ENCODE assay signal across 8 cellular contexts in the genomic region with DNA sequence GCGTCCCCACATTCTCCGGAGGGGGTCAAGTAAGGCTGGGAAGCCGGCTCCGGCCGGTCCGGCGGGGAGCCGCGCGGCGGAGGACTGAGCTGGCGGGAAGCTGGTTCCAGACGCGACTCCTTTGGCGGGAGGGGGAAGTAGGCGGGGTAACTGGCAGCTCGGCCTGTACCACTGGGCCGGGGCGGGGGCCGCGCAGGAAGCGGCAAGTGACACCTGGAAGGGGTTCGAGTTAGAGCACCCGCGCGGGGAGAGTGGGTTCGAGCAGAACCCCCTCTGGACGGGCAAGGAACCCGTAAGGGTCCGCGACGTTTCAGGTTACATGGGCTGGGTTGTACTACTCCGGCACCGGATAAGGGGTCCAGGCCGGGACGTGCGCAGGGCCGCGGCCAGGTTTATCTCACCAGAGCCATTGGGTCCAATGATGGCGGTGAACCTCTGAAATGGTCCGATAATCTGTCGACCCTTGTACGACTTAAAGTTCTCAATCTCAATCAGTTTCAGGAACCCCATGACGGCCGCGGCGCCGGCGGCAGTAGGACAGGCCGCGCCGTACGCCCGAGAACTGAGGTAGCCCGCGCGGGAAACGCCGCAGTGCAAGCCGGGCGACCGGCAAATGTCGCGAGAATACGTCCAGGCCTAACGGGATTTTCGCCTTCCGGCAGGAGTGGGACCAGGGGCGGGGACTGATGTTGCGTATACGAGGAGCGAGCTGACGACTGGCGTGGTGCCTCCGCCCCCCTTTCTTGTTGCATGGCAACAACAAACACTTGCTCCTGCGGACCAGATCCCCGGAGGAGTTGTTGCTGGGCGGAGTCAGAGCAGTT. TPM values are rescaled to one million over a fixed set of nuclear protein-coding genes. Genes with fewer than 3 reads are reported as not detected.
DNase-seq lines count a peak whose midpoint lies in the region; ATAC-seq and TF ChIP-seq lines count a peak whose summit lies in the region.

A gene (plus strand): TSS at position 783 of the 824 bp plus-strand sequence. CDS start 3,404 bp downstream, outside the sequence.
A gene (minus strand): TSS at position 564 of the 824 bp plus-strand sequence. CDS start 54 bp downstream, at position 510.

- H3K27ac Mint-ChIP-seq in IgD-negative memory B cell: peak within 1 kb of the TSS; percentile 92 to 99 (median 97)

- no peaks in the 10 kb centered on the region for H3K9me3 Mint-ChIP-seq in IgD-negative memory B cell

- TF ChIP-seq CTCF in epithelial cell of esophagus (IDR thresholded peaks at IDR 0.05; ENCODE audit: insufficient read depth, low read depth, low read length, missing control alignments): no peak

- no peaks in the 10 kb centered on the region for H3K36me3 Mint-ChIP-seq in IgD-negative memory B cell

- H3K27me3 Mint-ChIP-seq in IgD-negative memory B cell: peaks cover 4% of the 10 kb centered on the region

- H3K4me1 Mint-ChIP-seq in IgD-negative memory B cell: peaks cover 22 to 28% (median 24%) of the 10 kb centered on the region in 3 donors

- DNase-seq in DMS153 (lab: John Stamatoyannopoulos, UW) (peak; percentile 91), OCI-M1 (lab: John Stamatoyannopoulos, UW) (peak; percentile 98), activated T-cell treated with anti-CD3 and anti-CD28 coated beads for 48 hours (ENCODE audit: low read depth) (peak; percentile 90), epithelial cell of esophagus (ENCODE audit: low read depth) (peak; percentile 97), middle frontal gyrus (ENCODE audit: extremely low spot score, low spot score) (peak; percentile 83)
- peak; percentile 87 to 92 for DNase-seq in stimulated activated CD8-positive, alpha-beta memory T cell treated with anti-CD3 and anti-CD28 coated beads, Interleukin-2, amount 100 ng/mL, for 1 hour (ENCODE audit: low read depth in 2 of 2)

- peak; percentile 93 for ATAC-seq in GM21576 (IDR thresholded peaks at IDR 0.05; ENCODE audit: unreplicated experiment)

- H3K4me3 ChIP-seq in epithelial cell of esophagus (ENCODE audit: low read length): peak within 1 kb of the TSS; percentile 70

- peak within 1 kb of the TSS; percentile 93 to 100 (median 97) for H3K4me3 Mint-ChIP-seq in IgD-negative memory B cell

RNA-seq across cellular contexts. Expression of the first gene that starts in this region (rescaled TPM):
- 0.78 TPM for polyA plus RNA-seq in IgD-negative memory B cell

RNA-seq across cellular contexts. Expression of the second gene that starts in this region (rescaled TPM):
- polyA plus RNA-seq in IgD-negative memory B cell: 63.1 TPM

Comparison
In these comparisons a context has a peak if more than half of its experiments do, and no peak if none do; other contexts are left out.
1. Peak in every context shown above with its lines: DNase-seq, ATAC-seq and H3K4me3 ChIP-seq.